In the genomic region with DNA sequence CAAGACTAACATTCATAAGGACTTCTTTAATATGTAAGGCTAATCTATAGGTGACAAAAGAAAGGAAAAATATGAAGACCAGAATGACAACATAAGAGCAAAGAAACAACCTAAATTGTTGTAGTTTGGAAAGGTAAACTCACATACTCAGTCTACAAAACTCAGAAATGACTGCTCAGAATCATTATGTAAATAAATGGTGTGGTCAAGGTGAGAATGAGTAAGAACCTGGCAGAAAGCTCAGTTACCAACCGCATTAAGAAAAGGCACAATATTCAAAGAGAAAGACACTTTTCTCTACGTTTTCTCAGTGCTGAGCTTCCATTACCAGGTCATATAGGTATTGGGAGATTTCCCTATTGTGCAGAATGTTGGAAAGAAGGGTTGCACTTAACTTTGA, we compare ENCODE assay signal across 14 cellular contexts. TPM values are rescaled to one million over a fixed set of nuclear protein-coding genes. Genes with fewer than 3 reads are reported as not detected.
DNase-seq lines count a peak whose midpoint lies in the region; ATAC-seq, FAIRE-seq and TF ChIP-seq lines count a peak whose summit lies in the region.
"Had no signal": no experiment of that assay in that cellular context is flagged by ENCODE, and none has a peak within 500 bp of the region (broad histone marks: within the 10 kb centered on the region; RNA-seq: fewer than 3 reads in every experiment).

No MANE protein-coding gene starts in this region.

- DNase-seq in K562 (ENCODE audit: extremely low read depth in 1 of 4, low spot score in 3 of 4) (no peak), SJCRH30 (no peak), GM03348 (ENCODE audit: low spot score) (no peak), NCI-H524 (lab: John Stamatoyannopoulos, UW) (no peak), GF-D8 (lab: John Stamatoyannopoulos, UW) (no peak)
- DNase-seq: activated CD4-positive, alpha-beta T cell treated with anti-CD3 and anti-CD28 coated beads for 4 hours; COR-L47; NCI-H2171 treated with DMSO at 0.1 percent for 48 hours had no signal

- peaks cover 96% of the 10 kb centered on the region for H3K79me2 ChIP-seq in K562 (ENCODE audit: control insufficient read depth, insufficient read depth, low read length)

- no peak for TF ChIP-seq RAD21 in K562 (CRISPR knock-in tag; conservative IDR thresholded peaks at IDR 0.05 in 1 of 2, IDR thresholded peaks at IDR 0.05 in 1 of 2)

- no peaks in the 10 kb centered on the region for H3K9me1 ChIP-seq in K562 (ENCODE audit: control insufficient read depth, insufficient read depth, low read length)

- H3K4me1 ChIP-seq in K562 (replicated peaks in 1 of 2; ENCODE audit: control insufficient read depth in 2 of 2, insufficient read depth in 2 of 2, low read length in 2 of 2) (peaks cover 0 to 18% of the 10 kb centered on the region in 2 experiments; a peak in 4 of 5 replicates), SJCRH30 (peaks cover 11% of the 10 kb centered on the region)

- H3K4me3 ChIP-seq in K562 (no peak overlapping the region), SJCRH30 (no peak overlapping the region)
- H3K4me3 ChIP-seq: ascending aorta had no signal

- 52% methylated on average over 2 of the region's 2 CpGs for WGBS in K562 (ENCODE audit: insufficient coverage, low coverage, missing lambda C conversion rate)

- POLR2A ChIA-PET in K562 (lab: Yijun Ruan, JAX) = interaction anchor here (1.2 to 2.1 kb wide), 3 partner anchors 9 to 14 kb away, joined by 3 to 5 read pairs (median 4); no protein-coding TSS in a partner anchor

- no peak for FAIRE-seq in K562 (lab: Jason Lieb, UNC)
- FAIRE-seq: HepG2 had no signal

- H3K9ac ChIP-seq in K562 (ENCODE audit: insufficient read depth in 1 of 2, low read depth in 2 of 2, low read length in 2 of 2) = no peak overlapping the region

- no peak for TF ChIP-seq EP300 in K562 (IDR thresholded peaks at IDR 0.05; ENCODE audit: low read length)

- intact Hi-C loops in K562 (cut with micrococcal nuclease) = no loop called here

- ATAC-seq in GM18867 (IDR thresholded peaks at IDR 0.05; ENCODE audit: unreplicated experiment) (peak; percentile 89), GM21390 (IDR thresholded peaks at IDR 0.05; ENCODE audit: unreplicated experiment) (peak; percentile 81), HG03039 (IDR thresholded peaks at IDR 0.05; ENCODE audit: unreplicated experiment) (peak; percentile 61), K562 (no peak)
- ATAC-seq: esophagus mucosa, HepG2 had no signal

- H3K27me3 ChIP-seq in K562 (ENCODE audit: control insufficient read depth in 2 of 2, insufficient read depth in 2 of 2, low read length in 2 of 2) = no peaks in the 10 kb centered on the region
- H3K27me3 ChIP-seq in SJCRH30 = no peaks in the 10 kb centered on the region
- H3K27me3 ChIP-seq: ascending aorta had no signal

- H3K36me3 ChIP-seq in K562 (ENCODE audit: control insufficient read depth, insufficient read depth, low read length) (peaks cover 65% of the 10 kb centered on the region), SJCRH30 (peaks cover 16% of the 10 kb centered on the region)
- H3K36me3 ChIP-seq: ascending aorta had no signal

- H3K9me3 ChIP-seq in K562 (replicated peaks; ENCODE audit: control insufficient read depth, insufficient read depth, low read depth, low read length) (no peaks in the 10 kb centered on the region), SJCRH30 (replicated peaks) (no peaks in the 10 kb centered on the region)
- H3K9me3 ChIP-seq: ascending aorta had no signal

- no peak for TF ChIP-seq POLR2A in K562 (conservative IDR thresholded peaks at IDR 0.05)

- in situ Hi-C loops in K562 (cut with MboI) = no loop called here

- H3K4me2 ChIP-seq in K562 (ENCODE audit: insufficient read depth, low read length) = no peak overlapping the region

- peaks cover 24% of the 10 kb centered on the region for H4K20me1 ChIP-seq in K562 (replicated peaks; ENCODE audit: control insufficient read depth, insufficient read depth, low read length)

- H3K27ac ChIP-seq in K562 (ENCODE audit: extremely low read depth, low read depth, low read length) = peak overlapping the region; percentile 4; the same call in 1 of the 3 replicates
- no peak overlapping the region for H3K27ac ChIP-seq in SJCRH30
- H3K27ac ChIP-seq: ascending aorta had no signal

- BruUV-seq in K562 (replicated peaks; lab: Mats Ljungman, UMichigan) = no TSS peak

- no peak for TF ChIP-seq CTCF in K562 (IDR thresholded peaks at IDR 0.05 in 2 of 3, conservative IDR thresholded peaks at IDR 0.05 in 1 of 3; ENCODE audit: insufficient read depth in 2 of 3, low read depth in 1 of 3, low read length in 3 of 3)

- CTCF ChIA-PET in K562 (lab: Yijun Ruan, JAX; ENCODE audit: low intra/inter-chr PET ratio) = no interaction called here

- H2AFZ ChIP-seq in K562 (ENCODE audit: low read depth, low read length) = no peak overlapping the region

TF ChIP-seq in K562, 482 proteins besides CTCF, POLR2A, EP300 and RAD21 (continues in another document):
- TF ChIP-seq, protein P1, sequence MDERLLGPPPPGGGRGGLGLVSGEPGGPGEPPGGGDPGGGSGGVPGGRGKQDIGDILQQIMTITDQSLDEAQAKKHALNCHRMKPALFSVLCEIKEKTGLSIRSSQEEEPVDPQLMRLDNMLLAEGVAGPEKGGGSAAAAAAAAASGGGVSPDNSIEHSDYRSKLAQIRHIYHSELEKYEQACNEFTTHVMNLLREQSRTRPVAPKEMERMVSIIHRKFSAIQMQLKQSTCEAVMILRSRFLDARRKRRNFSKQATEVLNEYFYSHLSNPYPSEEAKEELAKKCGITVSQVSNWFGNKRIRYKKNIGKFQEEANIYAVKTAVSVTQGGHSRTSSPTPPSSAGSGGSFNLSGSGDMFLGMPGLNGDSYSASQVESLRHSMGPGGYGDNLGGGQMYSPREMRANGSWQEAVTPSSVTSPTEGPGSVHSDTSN (CRISPR knock-in tag; IDR thresholded peaks at IDR 0.05; ENCODE audit: low read depth) = no peak
- TF ChIP-seq, protein P1 (tag; conservative IDR thresholded peaks at IDR 0.05; ENCODE audit: low read depth) = no peak
- TF ChIP-seq SRF (CRISPR knock-in tag; IDR thresholded peaks at IDR 0.05) (no peak), CC2D1A (IDR thresholded peaks at IDR 0.05) (no peak), ZNF143 (CRISPR knock-in tag; IDR thresholded peaks at IDR 0.05) (no peak), ERF (CRISPR knock-in tag; IDR thresholded peaks at IDR 0.05) (no peak), KLF13 (tag; IDR thresholded peaks at IDR 0.05; ENCODE audit: borderline replicate concordance, low read depth) (no peak)
- TF ChIP-seq, protein P2, sequence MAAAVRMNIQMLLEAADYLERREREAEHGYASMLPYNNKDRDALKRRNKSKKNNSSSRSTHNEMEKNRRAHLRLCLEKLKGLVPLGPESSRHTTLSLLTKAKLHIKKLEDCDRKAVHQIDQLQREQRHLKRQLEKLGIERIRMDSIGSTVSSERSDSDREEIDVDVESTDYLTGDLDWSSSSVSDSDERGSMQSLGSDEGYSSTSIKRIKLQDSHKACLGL (CRISPR knock-in tag; IDR thresholded peaks at IDR 0.05; ENCODE audit: borderline replicate concordance, poor library complexity, severe bottlenecking) = no peak

RNA-seq across cellular contexts. Expression of a gene that starts 15.8 kb away (rescaled TPM):
- total RNA-seq in K562 (2011; cell fraction: chromatin; rRNA removed; ENCODE audit: low replicate concordance) = 149 and 280 TPM in 2 replicates
- 69.7 and 96.6 TPM in 2 replicates for total RNA-seq in K562 (2011; cell fraction: nucleolus; rRNA removed)
- total RNA-seq in K562 (2011; cell fraction: nucleoplasm; rRNA removed) = 106 and 153 TPM in 2 replicates
- total RNA-seq in K562 (2014; rRNA removed) (26.2 and 28.0 TPM in 2 replicates), K562 (2014; rRNA removed; fragmentation: Illumina TruSeq; extraction: Trizol) (60.5 and 65.4 TPM in 2 replicates), K562 (2015; rRNA removed; fragmentation: Illumina TruSeq; extraction: Trizol) (65.6 and 71.6 TPM in 2 replicates), K562 (2021) (45.9 and 52.9 TPM in 2 replicates)
- polyA plus RNA-seq in K562 (2011; rRNA removed) (111 and 113 TPM in 2 replicates), K562 (2014; fragmentation: Illumina TruSeq; extraction: Trizol) (47.0 and 59.0 TPM in 2 replicates), K562 (2014; fragmentation: Nextera tagmentation; extraction: Ambion mirVana) (10 to 100 TPM; 24.2 to 33.3 TPM), K562 (2014; rRNA removed) (30.6 and 32.2 TPM in 2 replicates)
- polyA plus RNA-seq in K562 (2011; cell fraction: cytosol; rRNA removed) = 63.7 and 80.3 TPM in 2 replicates
- polyA plus RNA-seq in K562 (2011; cell fraction: nucleus; rRNA removed) = 91.0 and 105 TPM in 2 replicates
- 29.7 and 32.5 TPM in 2 replicates for polyA plus RNA-seq in K562 (2012)
- 191 and 199 TPM in 2 replicates for polyA minus RNA-seq in K562 (2011; rRNA and poly(A)+ RNA removed)
- polyA minus RNA-seq in K562 (2011; cell fraction: cytosol; rRNA and poly(A)+ RNA removed) = 56.7 and 60.6 TPM in 2 replicates
- 115 and 192 TPM in 2 replicates for polyA minus RNA-seq in K562 (2011; cell fraction: nucleus; rRNA and poly(A)+ RNA removed)
- total RNA-seq in SJCRH30 (2014; rRNA removed; shearing (Covaris generic)) = 35.2 and 48.5 TPM in 2 replicates

RNA-seq across cellular contexts. Expression of a gene that starts 29.3 kb away (rescaled TPM):
- 119 and 169 TPM in 2 replicates for total RNA-seq in K562 (2011; cell fraction: chromatin; rRNA removed; ENCODE audit: low replicate concordance)
- total RNA-seq in K562 (2011; cell fraction: nucleolus; rRNA removed) = 177 TPM in 2 replicates
- 238 and 310 TPM in 2 replicates for total RNA-seq in K562 (2011; cell fraction: nucleoplasm; rRNA removed)
- 423 and 490 TPM in 2 replicates for total RNA-seq in K562 (2014; rRNA removed)
- total RNA-seq in K562 (2014; rRNA removed; fragmentation: Illumina TruSeq; extraction: Trizol) = 861 and 911 TPM in 2 replicates
- total RNA-seq in K562 (2015; rRNA removed; fragmentation: Illumina TruSeq; extraction: Trizol) = 903 and 937 TPM in 2 replicates
- total RNA-seq in K562 (2021) = 1,012 and 1,047 TPM in 2 replicates
- polyA plus RNA-seq in K562 (2011; rRNA removed) = 1,955 and 2,565 TPM in 2 replicates
- 1,526 and 2,318 TPM in 2 replicates for polyA plus RNA-seq in K562 (2011; cell fraction: cytosol; rRNA removed)
- polyA plus RNA-seq in K562 (2011; cell fraction: nucleus; rRNA removed) = 453 and 732 TPM in 2 replicates
- polyA plus RNA-seq in K562 (2012) = 769 and 1,624 TPM in 2 replicates
- 739 and 828 TPM in 2 replicates for polyA plus RNA-seq in K562 (2014; fragmentation: Illumina TruSeq; extraction: Trizol)
- polyA plus RNA-seq in K562 (2014; fragmentation: Nextera tagmentation; extraction: Ambion mirVana) = 1,000 to 10,000 TPM; 1,166 to 1,324 TPM
- polyA plus RNA-seq in K562 (2014; rRNA removed) = 1,049 and 1,136 TPM in 2 replicates
- 723 and 830 TPM in 2 replicates for polyA minus RNA-seq in K562 (2011; rRNA and poly(A)+ RNA removed)
- polyA minus RNA-seq in K562 (2011; cell fraction: cytosol; rRNA and poly(A)+ RNA removed) = 258 and 278 TPM in 2 replicates
- 92.5 and 176 TPM in 2 replicates for polyA minus RNA-seq in K562 (2011; cell fraction: nucleus; rRNA and poly(A)+ RNA removed)
- total RNA-seq in SJCRH30 (2014; rRNA removed; shearing (Covaris generic)) = 330 and 335 TPM in 2 replicates
